In the genomic region with DNA sequence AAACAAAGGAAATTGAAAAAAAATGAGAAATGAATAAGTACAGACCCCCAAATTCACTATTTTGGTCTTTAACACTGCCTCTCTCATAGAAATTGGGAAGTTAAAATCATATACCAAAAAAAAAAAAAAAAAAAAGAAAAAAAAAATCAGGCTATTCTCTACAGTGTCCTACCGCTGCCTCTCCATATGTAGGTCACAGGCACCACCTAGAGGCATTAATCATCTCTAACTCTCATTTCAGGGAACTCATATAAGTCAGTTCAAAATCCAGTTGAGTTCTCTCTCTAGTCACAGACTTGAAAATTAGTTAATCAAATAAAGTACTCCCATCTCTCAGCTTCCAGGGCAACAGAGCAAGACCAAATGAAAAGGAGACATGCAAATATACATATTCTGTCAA, we compare ENCODE assay signal across 8 cellular contexts. TPM values are rescaled to one million over a fixed set of nuclear protein-coding genes. Genes with fewer than 3 reads are reported as not detected.
DNase-seq lines count a peak whose midpoint lies in the region; ATAC-seq and TF ChIP-seq lines count a peak whose summit lies in the region.

No MANE protein-coding gene starts in this region.

- TF ChIP-seq RAD21 in SK-N-SH (IDR thresholded peaks at IDR 0.05; ENCODE audit: low read length) = peak; percentile 72

- H2AFZ ChIP-seq in SK-N-SH (ENCODE audit: low read depth) = no peak overlapping the region

- ATAC-seq in HG03159 (IDR thresholded peaks at IDR 0.05; ENCODE audit: unreplicated experiment) = peak; percentile 66
- ATAC-seq in GM21381 (IDR thresholded peaks at IDR 0.05; ENCODE audit: unreplicated experiment) = no peak

- H3K4me1 ChIP-seq in SK-N-SH (ENCODE audit: control insufficient read depth in 1 of 2, insufficient read depth in 2 of 2, low read depth in 1 of 2, low read length in 1 of 2) (no peaks in the 10 kb centered on the region), iPS DF 6.9 (ENCODE audit: control insufficient read depth, insufficient read depth, low read length) (peaks cover 1% of the 10 kb centered on the region; the same call in 1 of the 2 replicates)

- no peak for TF ChIP-seq POLR2A in lower leg skin (IDR thresholded peaks at IDR 0.05)

- intact Hi-C loops in lower leg skin (cut with DNase I; ENCODE audit: low total_unique reads) = no loop called here

- peaks cover 20% of the 10 kb centered on the region for H3K27me3 ChIP-seq in SK-N-SH (ENCODE audit: insufficient read depth)
- no peaks in the 10 kb centered on the region for H3K27me3 ChIP-seq in iPS DF 6.9 (ENCODE audit: control insufficient read depth, insufficient read depth, low read length)

- no peak overlapping the region for H3K9ac ChIP-seq in SK-N-SH

- no peak for TF ChIP-seq EP300 in SK-N-SH (IDR thresholded peaks at IDR 0.05; ENCODE audit: borderline replicate concordance in 1 of 2, low read depth in 1 of 2, low read length in 1 of 2)

- no peaks in the 10 kb centered on the region for H3K36me3 ChIP-seq in SK-N-SH (replicated peaks in 1 of 2; ENCODE audit: control insufficient read depth in 1 of 2, insufficient read depth in 2 of 2, low read length in 1 of 2)
- no peaks in the 10 kb centered on the region for H3K36me3 ChIP-seq in iPS DF 6.9 (ENCODE audit: control insufficient read depth, insufficient read depth, low read length)

- POLR2A ChIA-PET in SK-N-SH (lab: Yijun Ruan, JAX) = no interaction called here

- no peaks in the 10 kb centered on the region for H3K9me2 ChIP-seq in SK-N-SH

- H3K4me2 ChIP-seq in SK-N-SH = no peak overlapping the region

- CTCF ChIA-PET in SK-N-SH (lab: Yijun Ruan, JAX) = interaction anchor here (1.0 to 2.1 kb wide), 6 partner anchors 9 to 726 kb away, joined by 3 to 11 read pairs (median 4); no protein-coding TSS in a partner anchor

- no peaks in the 10 kb centered on the region for H3K79me2 ChIP-seq in SK-N-SH (ENCODE audit: insufficient read depth)

- 14% methylated on average over 1 of the region's 1 CpG for WGBS in SK-N-SH (ENCODE audit: low lambda C conversion rate)
- WGBS in iPS DF 6.9 (ENCODE audit: insufficient coverage, insufficient read length) = no CpG with 5 or more reads among the region's 1 CpG
- 10 to 21% methylated on average over 1 of the region's 1 CpG for WGBS in lower leg skin, 2 donors

- no peak overlapping the region for H3K27ac ChIP-seq in SK-N-SH (ENCODE audit: low read depth in 2 of 2, low read length in 1 of 2)
- H3K27ac ChIP-seq in iPS DF 6.9 (ENCODE audit: low read length) = no peak overlapping the region

- H3F3A ChIP-seq in SK-N-SH (replicated peaks; ENCODE audit: insufficient read depth) = no peaks in the 10 kb centered on the region

- no peak overlapping the region; a peak in 1 of 4 replicates for H3K4me3 ChIP-seq in SK-N-SH (ENCODE audit: low read depth in 2 of 2, low read length in 1 of 2)
- no peak overlapping the region for H3K4me3 ChIP-seq in iPS DF 6.9 (ENCODE audit: low read length)
- no peak overlapping the region for H3K4me3 ChIP-seq in lower leg skin (ENCODE audit: low read depth, poor library complexity, severe bottlenecking)

- TF ChIP-seq CTCF in GM12874 (IDR thresholded peaks at IDR 0.05; ENCODE audit: insufficient read depth, low read depth, low read length) = peak; percentile 29; the same call in 1 of the 2 replicates
- peak; percentile 75 for TF ChIP-seq CTCF in SK-N-SH (IDR thresholded peaks at IDR 0.05)
- no peak for TF ChIP-seq CTCF in lower leg skin (IDR thresholded peaks at IDR 0.05)

- peak; percentile 7 for DNase-seq in A172 (ENCODE audit: low spot score)
- peak; percentile 46 for DNase-seq in SK-N-SH
- DNase-seq in iPS DF 6.9 (ENCODE audit: low read depth, low spot score) = peak; percentile 22
- no peak for DNase-seq in lower leg skin (ENCODE audit: low spot score in 2 of 2)
- DNase-seq in activated naive CD4-positive, alpha-beta T cell (lab: John Stamatoyannopoulos, UW) = no peak

- H3K9me3 ChIP-seq in SK-N-SH (no peaks in the 10 kb centered on the region), iPS DF 6.9 (ENCODE audit: control insufficient read depth, insufficient read depth, low read length) (no peaks in the 10 kb centered on the region)

- H4K20me1 ChIP-seq in SK-N-SH (ENCODE audit: insufficient read depth) = no peaks in the 10 kb centered on the region

TF ChIP-seq in SK-N-SH, 30 proteins besides CTCF, POLR2A, EP300 and RAD21:
- TF ChIP-seq, protein P1, sequence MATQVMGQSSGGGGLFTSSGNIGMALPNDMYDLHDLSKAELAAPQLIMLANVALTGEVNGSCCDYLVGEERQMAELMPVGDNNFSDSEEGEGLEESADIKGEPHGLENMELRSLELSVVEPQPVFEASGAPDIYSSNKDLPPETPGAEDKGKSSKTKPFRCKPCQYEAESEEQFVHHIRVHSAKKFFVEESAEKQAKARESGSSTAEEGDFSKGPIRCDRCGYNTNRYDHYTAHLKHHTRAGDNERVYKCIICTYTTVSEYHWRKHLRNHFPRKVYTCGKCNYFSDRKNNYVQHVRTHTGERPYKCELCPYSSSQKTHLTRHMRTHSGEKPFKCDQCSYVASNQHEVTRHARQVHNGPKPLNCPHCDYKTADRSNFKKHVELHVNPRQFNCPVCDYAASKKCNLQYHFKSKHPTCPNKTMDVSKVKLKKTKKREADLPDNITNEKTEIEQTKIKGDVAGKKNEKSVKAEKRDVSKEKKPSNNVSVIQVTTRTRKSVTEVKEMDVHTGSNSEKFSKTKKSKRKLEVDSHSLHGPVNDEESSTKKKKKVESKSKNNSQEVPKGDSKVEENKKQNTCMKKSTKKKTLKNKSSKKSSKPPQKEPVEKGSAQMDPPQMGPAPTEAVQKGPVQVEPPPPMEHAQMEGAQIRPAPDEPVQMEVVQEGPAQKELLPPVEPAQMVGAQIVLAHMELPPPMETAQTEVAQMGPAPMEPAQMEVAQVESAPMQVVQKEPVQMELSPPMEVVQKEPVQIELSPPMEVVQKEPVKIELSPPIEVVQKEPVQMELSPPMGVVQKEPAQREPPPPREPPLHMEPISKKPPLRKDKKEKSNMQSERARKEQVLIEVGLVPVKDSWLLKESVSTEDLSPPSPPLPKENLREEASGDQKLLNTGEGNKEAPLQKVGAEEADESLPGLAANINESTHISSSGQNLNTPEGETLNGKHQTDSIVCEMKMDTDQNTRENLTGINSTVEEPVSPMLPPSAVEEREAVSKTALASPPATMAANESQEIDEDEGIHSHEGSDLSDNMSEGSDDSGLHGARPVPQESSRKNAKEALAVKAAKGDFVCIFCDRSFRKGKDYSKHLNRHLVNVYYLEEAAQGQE (IDR thresholded peaks at IDR 0.05; ENCODE audit: low read depth, low read length) = no peak
- TF ChIP-seq, protein P2, sequence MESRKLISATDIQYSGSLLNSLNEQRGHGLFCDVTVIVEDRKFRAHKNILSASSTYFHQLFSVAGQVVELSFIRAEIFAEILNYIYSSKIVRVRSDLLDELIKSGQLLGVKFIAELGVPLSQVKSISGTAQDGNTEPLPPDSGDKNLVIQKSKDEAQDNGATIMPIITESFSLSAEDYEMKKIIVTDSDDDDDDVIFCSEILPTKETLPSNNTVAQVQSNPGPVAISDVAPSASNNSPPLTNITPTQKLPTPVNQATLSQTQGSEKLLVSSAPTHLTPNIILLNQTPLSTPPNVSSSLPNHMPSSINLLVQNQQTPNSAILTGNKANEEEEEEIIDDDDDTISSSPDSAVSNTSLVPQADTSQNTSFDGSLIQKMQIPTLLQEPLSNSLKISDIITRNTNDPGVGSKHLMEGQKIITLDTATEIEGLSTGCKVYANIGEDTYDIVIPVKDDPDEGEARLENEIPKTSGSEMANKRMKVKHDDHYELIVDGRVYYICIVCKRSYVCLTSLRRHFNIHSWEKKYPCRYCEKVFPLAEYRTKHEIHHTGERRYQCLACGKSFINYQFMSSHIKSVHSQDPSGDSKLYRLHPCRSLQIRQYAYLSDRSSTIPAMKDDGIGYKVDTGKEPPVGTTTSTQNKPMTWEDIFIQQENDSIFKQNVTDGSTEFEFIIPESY (IDR thresholded peaks at IDR 0.05; ENCODE audit: borderline replicate concordance, low read depth) = no peak
- TF ChIP-seq FOXJ3 (CRISPR knock-in tag; IDR thresholded peaks at IDR 0.05) = no peak
- no peak for TF ChIP-seq FOXM1 (IDR thresholded peaks at IDR 0.05; ENCODE audit: low read depth)
- TF ChIP-seq TAF1 (IDR thresholded peaks at IDR 0.05; ENCODE audit: borderline replicate concordance, low read depth, low read length) = no peak
- peak; percentile 32; the same call in 1 of the 2 replicates for TF ChIP-seq SMC3 (IDR thresholded peaks at IDR 0.05; ENCODE audit: low read depth, low read length)

RNA-seq across cellular contexts. Expression of gene COX18, which starts 47.9 kb away (rescaled TPM):
- 21.8 and 22.8 TPM in 2 replicates for total RNA-seq in A172 (2014; rRNA removed; shearing (Covaris generic))
- 7.7 and 13.3 TPM in 2 replicates for polyA plus RNA-seq in SK-N-SH (2012; rRNA removed)
- 7.8 and 10.9 TPM in 2 replicates for polyA plus RNA-seq in SK-N-SH (2012; cell fraction: cytosol; rRNA removed)
- polyA plus RNA-seq in SK-N-SH (2012; cell fraction: nucleus; rRNA removed) = 9.0 and 10.7 TPM in 2 replicates
- total RNA-seq in lower leg skin = 10 to 100 TPM; 12.0 to 24.3 (median 21.7) TPM

Comparison
In these comparisons a context has a peak if more than half of its experiments do, and no peak if none do; other contexts are left out.
1. DNase-seq: peak in A172 (single experiment), SK-N-SH (single experiment) and iPS DF 6.9 (single experiment); none in lower leg skin (0 of 2) and activated naive CD4-positive, alpha-beta T cell (0 of 4).
2. CTCF ChIP-seq: peak in GM12874 (single experiment) and SK-N-SH (single experiment); none in lower leg skin (0 of 3).